Comparison of ENCODE assay signal across 8 cellular contexts in the genomic region with DNA sequence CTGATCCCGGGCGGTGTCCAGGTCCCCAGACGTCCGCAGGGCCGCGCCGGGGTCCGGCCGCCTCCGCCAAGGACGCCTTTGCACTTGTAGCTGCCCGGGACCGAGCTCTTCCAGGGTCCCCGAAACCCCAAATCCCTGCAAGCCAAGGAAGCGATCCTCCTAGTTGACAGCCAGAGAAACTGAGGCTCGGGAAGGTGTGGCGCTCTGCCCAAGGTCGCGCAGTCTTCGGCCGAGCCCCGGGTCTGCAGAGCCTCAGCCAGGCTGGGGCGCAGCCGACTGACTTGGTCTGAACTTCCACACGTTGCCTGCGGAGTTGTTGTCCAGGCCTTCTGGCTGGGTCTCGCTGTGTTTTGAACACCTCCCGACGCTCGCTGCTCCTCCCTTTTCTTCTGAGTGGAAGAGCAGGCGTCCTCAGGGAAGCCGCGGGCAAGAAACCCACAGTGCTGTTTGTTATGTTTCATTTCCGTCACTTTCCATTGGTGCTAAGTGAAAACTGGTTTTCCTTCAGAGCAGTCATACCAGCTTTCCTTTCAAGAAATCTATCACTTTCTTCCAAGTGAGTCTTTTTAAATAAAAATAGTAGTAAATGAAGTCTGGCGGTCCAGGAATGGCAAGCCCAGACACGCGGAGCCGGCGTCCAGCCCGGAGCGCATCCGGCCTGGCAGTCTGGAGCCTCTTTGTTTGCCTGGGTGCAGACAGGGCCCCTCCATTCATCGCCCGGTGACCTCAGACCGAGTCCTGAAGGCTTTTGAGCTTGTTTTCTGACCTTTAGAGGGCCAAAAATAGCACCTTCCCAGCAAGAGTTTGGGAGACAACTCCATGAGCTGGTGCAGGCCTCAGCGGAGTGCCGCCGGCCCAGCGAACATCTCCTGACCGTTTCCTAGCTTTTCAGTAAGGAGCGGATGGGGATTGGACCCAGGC. TPM values are rescaled to one million over a fixed set of nuclear protein-coding genes. Genes with fewer than 3 reads are reported as not detected.
A peak's percentile ranks its signal among the peaks of the same experiment; 100 is the strongest.
DNase-seq lines count a peak whose midpoint lies in the region; ATAC-seq and TF ChIP-seq lines count a peak whose summit lies in the region.

No MANE protein-coding gene starts in this region.

- no peaks in the 10 kb centered on the region for H3K27me3 ChIP-seq in skeletal muscle tissue (ENCODE audit: control insufficient read depth in 3 of 3, insufficient read depth in 3 of 3, low read length in 3 of 3)

- peaks cover 0 to 7% (median 0%) of the 10 kb centered on the region in 3 donors for H3K36me3 ChIP-seq in skeletal muscle tissue (ENCODE audit: control insufficient read depth in 3 of 3, insufficient read depth in 3 of 3, low read length in 3 of 3)

- H3K4me3 ChIP-seq in cardiac fibroblast (replicated peaks in 1 of 2; ENCODE audit: low read depth in 2 of 2, low read length in 2 of 2) (peak overlapping the region; percentile 84 to 85), skeletal muscle tissue (ENCODE audit: low read length in 3 of 3) (peak overlapping the region; percentile 84 to 97 (median 89))

- peak; percentile 61 for DNase-seq in Ammon's horn (ENCODE audit: low spot score)
- peak; percentile 52 for DNase-seq in RPMI8226
- DNase-seq in cardiac fibroblast (ENCODE audit: low read depth in 2 of 2), result peak; percentile 74 to 80
- DNase-seq in iris pigment epithelial cell (ENCODE audit: low read depth), result peak; percentile 88
- DNase-seq in NCI-H226, result no peak

- H3K9me3 ChIP-seq in skeletal muscle tissue (ENCODE audit: control insufficient read depth in 3 of 3, low read length in 3 of 3), result no peaks in the 10 kb centered on the region

- ATAC-seq in GM18498 (IDR thresholded peaks at IDR 0.05; ENCODE audit: unreplicated experiment) (peak; percentile 29), HG03135 (IDR thresholded peaks at IDR 0.05; ENCODE audit: unreplicated experiment) (peak; percentile 39)

- H3K4me1 ChIP-seq in skeletal muscle tissue (ENCODE audit: control insufficient read depth in 3 of 3, insufficient read depth in 3 of 3, low read length in 3 of 3), result peaks cover 21 to 34% (median 26%) of the 10 kb centered on the region in 3 donors

- TF ChIP-seq CTCF in cardiac fibroblast (IDR thresholded peaks at IDR 0.05; ENCODE audit: low read depth, low read length), result no peak

- H3K9ac ChIP-seq in skeletal muscle tissue (ENCODE audit: low read depth in 1 of 3, low read length in 3 of 3), result peak overlapping the region; percentile 78 to 98 (median 93)

- peak overlapping the region; percentile 75 for H3K27ac ChIP-seq in skeletal muscle tissue (ENCODE audit: low read depth, low read length)

RNA-seq across cellular contexts. Expression of a gene that starts 0.7 kb away (rescaled TPM):
- total RNA-seq in skeletal muscle tissue, result 31.8 TPM

RNA-seq across cellular contexts. Expression of a gene that starts 32.5 kb away (rescaled TPM):
- total RNA-seq in skeletal muscle tissue, result 9.4 TPM

RNA-seq across cellular contexts. Expression of a gene that starts 33.0 kb away (rescaled TPM):
- 20.9 TPM for total RNA-seq in skeletal muscle tissue

RNA-seq across cellular contexts. Expression of a gene that starts 52.6 kb away (rescaled TPM):
- 3.7 TPM for total RNA-seq in skeletal muscle tissue
